ENCODE assay signal across 8 cellular contexts in genomic region chr12:57755454-57756372, GRCh38. TPM values are rescaled to one million over a fixed set of nuclear protein-coding genes. Genes with fewer than 3 reads are reported as not detected.
DNase-seq lines count a peak whose midpoint lies in the region; ATAC-seq and TF ChIP-seq lines count a peak whose summit lies in the region.

No MANE protein-coding gene starts in this region.

- peak overlapping the region; percentile 70 for H3K27ac Mint-ChIP-seq in activated naive CD4-positive, alpha-beta T cell treated with anti-CD3 and anti-CD28 coated beads, Interleukin-2, amount 10 ng/mL, durations not matched to agents 7 days and 5 days

- H2AFZ ChIP-seq in DND-41 (ENCODE audit: low read depth, low read length) (peak overlapping the region; percentile 53; the same call in 1 of the 2 replicates), MM.1S (ENCODE audit: low read length) (peak overlapping the region; percentile 60), hepatocyte (peak overlapping the region; percentile 30)

- peaks cover 46% of the 10 kb centered on the region for H3K4me1 ChIP-seq in DND-41 (ENCODE audit: insufficient read depth, low read length)
- H3K4me1 ChIP-seq in MM.1S (ENCODE audit: low read length) = peaks cover 27% of the 10 kb centered on the region
- H3K4me1 ChIP-seq in hepatocyte (ENCODE audit: insufficient read depth) = peaks cover 18% of the 10 kb centered on the region

- H3K27me3 Mint-ChIP-seq in activated naive CD4-positive, alpha-beta T cell treated with anti-CD3 and anti-CD28 coated beads, Interleukin-2, amount 10 ng/mL, durations not matched to agents 7 days and 5 days = peaks cover 4% of the 10 kb centered on the region

- H3K9ac ChIP-seq in DND-41 (ENCODE audit: low read depth, low read length) = peak overlapping the region; percentile 70
- H3K9ac ChIP-seq in MM.1S (ENCODE audit: low read length) = peak overlapping the region; percentile 64; the same call in 1 of the 2 replicates

- no peak for ATAC-seq in DND-41 (ENCODE audit: insufficient read depth, low read depth)
- no peak for ATAC-seq in GM18502 (IDR thresholded peaks at IDR 0.05; ENCODE audit: poor library complexity, unreplicated experiment)

- peaks cover 23% of the 10 kb centered on the region for H3F3A ChIP-seq in MM.1S (ENCODE audit: insufficient read depth, low read length)

- TF ChIP-seq CTCF in DND-41 (IDR thresholded peaks at IDR 0.05; ENCODE audit: borderline replicate concordance, extremely low read depth, low read length, poor library complexity, severe bottlenecking) (no peak), MM.1S (IDR thresholded peaks at IDR 0.05; ENCODE audit: low read length) (no peak), hepatocyte (IDR thresholded peaks at IDR 0.05; ENCODE audit: poor library complexity) (no peak)

- DNase-seq in DND-41 (peak; percentile 46), MM.1S (peak; percentile 38), hepatocyte (ENCODE audit: low spot score) (peak; percentile 71), NCI-H1105 (lab: John Stamatoyannopoulos, UW) (no peak), mesenteric fat pad (ENCODE audit: low spot score) (no peak)
- peak; percentile 54 for DNase-seq in activated naive CD4-positive, alpha-beta T cell treated with anti-CD3 and anti-CD28 coated beads, Interleukin-2, amount 10 ng/mL, durations not matched to agents 7 days and 5 days

- under 1% methylated on average over 39 of the region's 76 CpGs for WGBS in hepatocyte (ENCODE audit: low lambda C conversion rate, missing lambda C conversion rate)

- H3K36me3 ChIP-seq in DND-41 (ENCODE audit: insufficient read depth, low read length) = peaks cover 45% of the 10 kb centered on the region
- H3K36me3 ChIP-seq in MM.1S (replicated peaks; ENCODE audit: insufficient read depth, low read length) = no peaks in the 10 kb centered on the region; the same call in 1 of the 2 replicates
- no peaks in the 10 kb centered on the region for H3K36me3 ChIP-seq in hepatocyte (replicated peaks; ENCODE audit: insufficient read depth, low read depth)

- H3K36me3 Mint-ChIP-seq in activated naive CD4-positive, alpha-beta T cell treated with anti-CD3 and anti-CD28 coated beads, Interleukin-2, amount 10 ng/mL, durations not matched to agents 7 days and 5 days = peaks cover 32% of the 10 kb centered on the region

- H4K20me1 ChIP-seq in DND-41 (ENCODE audit: insufficient read depth, low read length) (peaks cover 45% of the 10 kb centered on the region), MM.1S (ENCODE audit: insufficient read depth, low read length) (no peaks in the 10 kb centered on the region), hepatocyte (ENCODE audit: insufficient read depth, poor library complexity, severe bottlenecking) (peaks cover 9% of the 10 kb centered on the region)

- H3K9me2 ChIP-seq in MM.1S (replicated peaks; ENCODE audit: insufficient read depth, low read length) = no peaks in the 10 kb centered on the region
- no peaks in the 10 kb centered on the region for H3K9me2 ChIP-seq in hepatocyte (replicated peaks; ENCODE audit: insufficient read depth)

- H3K4me3 Mint-ChIP-seq in activated naive CD4-positive, alpha-beta T cell treated with anti-CD3 and anti-CD28 coated beads, Interleukin-2, amount 10 ng/mL, durations not matched to agents 7 days and 5 days = peak overlapping the region; percentile 81

- H3K27ac ChIP-seq in DND-41 (ENCODE audit: low read length) (peak overlapping the region; percentile 53), MM.1S (ENCODE audit: low read length) (peak overlapping the region; percentile 65; the same call in 1 of the 2 replicates), hepatocyte (peak overlapping the region; percentile 79), skin epidermis (peak overlapping the region in 19 of 21 experiments; percentile 35 to 91 (median 76))

- peak overlapping the region; percentile 80 for H3K4me2 ChIP-seq in DND-41 (ENCODE audit: insufficient read depth, low read length)
- peak overlapping the region; percentile 96 for H3K4me2 ChIP-seq in MM.1S (ENCODE audit: low read depth, low read length)
- peak overlapping the region; percentile 85 for H3K4me2 ChIP-seq in hepatocyte

- H3K27me3 ChIP-seq in DND-41 (ENCODE audit: insufficient read depth, low read length, poor library complexity) (no peaks in the 10 kb centered on the region), MM.1S (replicated peaks; ENCODE audit: insufficient read depth, low read length) (no peaks in the 10 kb centered on the region), hepatocyte (no peaks in the 10 kb centered on the region)

- H3K9me3 ChIP-seq in DND-41 (ENCODE audit: insufficient read depth, low read length, severe bottlenecking) (no peaks in the 10 kb centered on the region), MM.1S (replicated peaks; ENCODE audit: insufficient read depth, low read length) (no peaks in the 10 kb centered on the region), hepatocyte (ENCODE audit: low read depth) (no peaks in the 10 kb centered on the region)

- H3K4me3 ChIP-seq in DND-41 (ENCODE audit: low read depth in 1 of 2, low read length in 2 of 2) (peak overlapping the region; percentile 56 to 68; a peak in 3 of 4 replicates), MM.1S (ENCODE audit: low read length) (peak overlapping the region; percentile 73), hepatocyte (peak overlapping the region; percentile 56), skin epidermis (peak overlapping the region; percentile 51 to 89 (median 66))

- H3K4me1 Mint-ChIP-seq in activated naive CD4-positive, alpha-beta T cell treated with anti-CD3 and anti-CD28 coated beads, Interleukin-2, amount 10 ng/mL, durations not matched to agents 7 days and 5 days = peaks cover 66% of the 10 kb centered on the region

- H3K9me3 Mint-ChIP-seq in activated naive CD4-positive, alpha-beta T cell treated with anti-CD3 and anti-CD28 coated beads, Interleukin-2, amount 10 ng/mL, durations not matched to agents 7 days and 5 days = no peaks in the 10 kb centered on the region

- CTCF ChIA-PET in activated naive CD4-positive, alpha-beta T cell treated with anti-CD3 and anti-CD28 coated beads, Interleukin-2, amount 10 ng/mL, durations not matched to agents 7 days and 5 days (lab: Charles Lee) = interaction anchor here (0.6 to 2.4 kb wide), 19 partner anchors 9 to 1935 kb away, joined by 3 to 19 read pairs (median 6); partner anchors contain the start of genes CYP27B1, DDIT3, EEF1AKMT3 and METTL1

- peaks cover 34% of the 10 kb centered on the region for H3K79me2 ChIP-seq in DND-41 (ENCODE audit: insufficient read depth, low read length)
- H3K79me2 ChIP-seq in MM.1S (ENCODE audit: low read length) = peaks cover 24% of the 10 kb centered on the region
- peaks cover 20% of the 10 kb centered on the region for H3K79me2 ChIP-seq in hepatocyte

RNA-seq across cellular contexts. Expression of gene MARCHF9, which starts 0.8 kb away (rescaled TPM):
- total RNA-seq in hepatocyte = 14.6 and 16.9 TPM in 2 replicates
- 13.6 and 14.8 TPM in 2 replicates for polyA plus RNA-seq in hepatocyte
- 11.3 TPM for total RNA-seq in mesenteric fat pad

RNA-seq across cellular contexts. Expression of gene CDK4, which starts 3.6 kb away (rescaled TPM):
- total RNA-seq in hepatocyte = 306 and 339 TPM in 2 replicates
- 308 and 315 TPM in 2 replicates for polyA plus RNA-seq in hepatocyte
- total RNA-seq in mesenteric fat pad = 87.0 TPM

RNA-seq across cellular contexts. Expression of gene TSPAN31, which starts 10.9 kb away (rescaled TPM):
- total RNA-seq in hepatocyte = 77.6 and 81.3 TPM in 2 replicates
- polyA plus RNA-seq in hepatocyte = 54.9 and 69.2 TPM in 2 replicates
- 35.0 TPM for total RNA-seq in mesenteric fat pad

RNA-seq across cellular contexts. Expression of gene CYP27B1, which starts 11.2 kb away (rescaled TPM):
- total RNA-seq in hepatocyte (0.23 and 2.9 TPM in 2 replicates), mesenteric fat pad (1.8 TPM)
- 0.89 and 2.3 TPM in 2 replicates for polyA plus RNA-seq in hepatocyte

RNA-seq across cellular contexts. Expression of gene METTL1, which starts 16.2 kb away (rescaled TPM):
- total RNA-seq in hepatocyte (8.6 and 8.8 TPM in 2 replicates), mesenteric fat pad (32.8 TPM)
- 26.1 and 31.1 TPM in 2 replicates for polyA plus RNA-seq in hepatocyte

Comparison
In these comparisons a context has a peak if more than half of its experiments do, and no peak if none do; other contexts are left out.
1. DNase-seq: peak in DND-41 (single experiment), MM.1S (single experiment), activated naive CD4-positive, alpha-beta T cell treated with anti-CD3 and anti-CD28 coated beads, Interleukin-2, amount 10 ng/mL, durations not matched to agents 7 days and 5 days (single experiment) and hepatocyte (single experiment); none in NCI-H1105 (single experiment) and mesenteric fat pad (single experiment).
2. Peak in every context shown above with its lines, with median percentiles within 50 percentile points of each other: H2AFZ ChIP-seq, H3K27ac ChIP-seq, H3K4me2 ChIP-seq and H3K4me3 ChIP-seq.